In genomic region chrX:24046060-24046459, GRCh38 we compare ENCODE assay signal across 5 cellular contexts. TPM values are rescaled to one million over a fixed set of nuclear protein-coding genes. Genes with fewer than 3 reads are reported as not detected.
DNase-seq lines count a peak whose midpoint lies in the region; ATAC-seq, FAIRE-seq and TF ChIP-seq lines count a peak whose summit lies in the region.
"Not testable (repeated sequence)": the region's sequence is repeated elsewhere in the genome, so short reads cannot be mapped to it uniquely, and the experiment has no call there.

No MANE protein-coding gene starts in this region.

- in situ Hi-C loops in K562 (cut with MboI); HepG2 (cut with HindIII; ENCODE audit: extremely low pct_ligation_motif_present, low pct_unique_long_range_greater_than_20kb): not testable (repeated sequence)

- intact Hi-C loops in K562 (cut with micrococcal nuclease); HepG2 (cut with micrococcal nuclease; ENCODE audit: unreplicated experiment): not testable (repeated sequence)

- not testable (repeated sequence) for DNase-seq in RCC 7860 (ENCODE audit: low spot score); K562 (ENCODE audit: extremely low read depth in 1 of 4, low spot score in 3 of 4); frontal cortex (ENCODE audit: low spot score in 2 of 2); HepG2 (ENCODE audit: low spot score)

- not testable (repeated sequence) for TF ChIP-seq POLR2A in K562 (conservative IDR thresholded peaks at IDR 0.05); HepG2 (IDR thresholded peaks at IDR 0.05; ENCODE audit: insufficient read depth in 1 of 2, low read depth in 2 of 2, low read length in 2 of 2)

- not testable (repeated sequence) for H3K27me3 ChIP-seq in K562 (ENCODE audit: control insufficient read depth in 2 of 2, insufficient read depth in 2 of 2, low read length in 2 of 2); HepG2 (ENCODE audit: control insufficient read depth in 1 of 2, insufficient read depth in 2 of 2, low read length in 2 of 2)

- not testable (repeated sequence) for H3K4me1 ChIP-seq in K562 (replicated peaks in 1 of 2; ENCODE audit: control insufficient read depth in 2 of 2, insufficient read depth in 2 of 2, low read length in 2 of 2); HepG2 (ENCODE audit: insufficient read depth, low read length)

- TF ChIP-seq RAD21 in K562 (CRISPR knock-in tag; conservative IDR thresholded peaks at IDR 0.05 in 1 of 2, IDR thresholded peaks at IDR 0.05 in 1 of 2); HepG2 (CRISPR knock-in tag; IDR thresholded peaks at IDR 0.05): not testable (repeated sequence)

- TF ChIP-seq CTCF in K562 (IDR thresholded peaks at IDR 0.05 in 2 of 3, conservative IDR thresholded peaks at IDR 0.05 in 1 of 3; ENCODE audit: insufficient read depth in 2 of 3, low read depth in 1 of 3, low read length in 3 of 3); HepG2 (CRISPR knock-in tag; IDR thresholded peaks at IDR 0.05): not testable (repeated sequence)

- H4K20me1 ChIP-seq in K562 (replicated peaks; ENCODE audit: control insufficient read depth, insufficient read depth, low read length); HepG2 (ENCODE audit: insufficient read depth, low read length): not testable (repeated sequence)

- H3K9ac ChIP-seq in K562 (ENCODE audit: insufficient read depth in 1 of 2, low read depth in 2 of 2, low read length in 2 of 2); HepG2 (ENCODE audit: insufficient read depth, low read depth, low read length): not testable (repeated sequence)

- H3K36me3 ChIP-seq in K562 (ENCODE audit: control insufficient read depth, insufficient read depth, low read length); HepG2 (replicated peaks in 1 of 2; ENCODE audit: control insufficient read depth in 1 of 2, insufficient read depth in 2 of 2, low read length in 2 of 2): not testable (repeated sequence)

- peak; percentile 94 for FAIRE-seq in G401.6 (lab: Jason Lieb, UNC)
- peak; percentile 73 for FAIRE-seq in RCC 7860 (lab: Jason Lieb, UNC)
- not testable (repeated sequence) for FAIRE-seq in K562 (lab: Jason Lieb, UNC)
- peak; percentile 87 for FAIRE-seq in frontal cortex (lab: Jason Lieb, UNC)
- peak; percentile 32 for FAIRE-seq in HepG2 (lab: Jason Lieb, UNC)

- H3K27ac ChIP-seq in K562 (ENCODE audit: extremely low read depth, low read depth, low read length); HepG2 (ENCODE audit: extremely low read length, insufficient read depth, low read length): not testable (repeated sequence)

- not testable (repeated sequence) for BruUV-seq in K562 (replicated peaks; lab: Mats Ljungman, UMichigan); HepG2 (replicated peaks; lab: Mats Ljungman, UMichigan)

- POLR2A ChIA-PET in K562 (lab: Yijun Ruan, JAX); HepG2 (lab: Yijun Ruan, JAX): not testable (repeated sequence)

- H3K4me3 ChIP-seq in K562; HepG2 (replicated peaks in 1 of 3; ENCODE audit: insufficient read depth in 1 of 3, low read depth in 2 of 3, low read length in 3 of 3): not testable (repeated sequence)

- H3K79me2 ChIP-seq in K562 (ENCODE audit: control insufficient read depth, insufficient read depth, low read length); HepG2 (ENCODE audit: insufficient read depth, low read length): not testable (repeated sequence)

- CTCF ChIA-PET in K562 (lab: Yijun Ruan, JAX; ENCODE audit: low intra/inter-chr PET ratio); HepG2 (lab: Yijun Ruan, JAX; ENCODE audit: low intra/inter-chr PET ratio, low total read pairs): not testable (repeated sequence)

- H3K4me2 ChIP-seq in K562 (ENCODE audit: insufficient read depth, low read length); HepG2 (ENCODE audit: low read depth, low read length): not testable (repeated sequence)

- TF ChIP-seq EP300 in K562 (IDR thresholded peaks at IDR 0.05; ENCODE audit: low read length); HepG2 (IDR thresholded peaks at IDR 0.05; ENCODE audit: low read depth in 2 of 2, low read length in 2 of 2); HepG2 (CRISPR knock-in tag; IDR thresholded peaks at IDR 0.05; ENCODE audit: borderline replicate concordance): not testable (repeated sequence)

- not testable (repeated sequence) for H3K9me3 ChIP-seq in K562 (replicated peaks; ENCODE audit: control insufficient read depth, insufficient read depth, low read depth, low read length); HepG2 (ENCODE audit: low read length)

- not testable (repeated sequence) for ATAC-seq in K562, HepG2

- not testable (repeated sequence) for H2AFZ ChIP-seq in K562 (ENCODE audit: low read depth, low read length); HepG2 (ENCODE audit: low read length)

- H3K9me1 ChIP-seq in K562 (ENCODE audit: control insufficient read depth, insufficient read depth, low read length): not testable (repeated sequence)

RNA-seq across cellular contexts. Expression of gene EIF2S3, which starts 8.7 kb away (rescaled TPM):
- 200 and 407 TPM in 2 replicates for total RNA-seq in K562 (2011; cell fraction: chromatin; rRNA removed; ENCODE audit: low replicate concordance)
- 127 and 141 TPM in 2 replicates for total RNA-seq in K562 (2011; cell fraction: nucleolus; rRNA removed)
- total RNA-seq in K562 (2011; cell fraction: nucleoplasm; rRNA removed): 216 and 294 TPM in 2 replicates
- total RNA-seq in K562 (2014; rRNA removed) (243 and 256 TPM in 2 replicates), K562 (2014; rRNA removed; fragmentation: Illumina TruSeq; extraction: Trizol) (439 and 497 TPM in 2 replicates), K562 (2015; rRNA removed; fragmentation: Illumina TruSeq; extraction: Trizol) (354 and 375 TPM in 2 replicates), K562 (2021) (313 and 344 TPM in 2 replicates), frontal cortex (296 TPM), HepG2 (2016; rRNA removed; fragmentation: Illumina TruSeq; extraction: Trizol) (183 and 238 TPM in 2 replicates)
- polyA plus RNA-seq in K562 (2011; rRNA removed) (206 and 228 TPM in 2 replicates), K562 (2014; fragmentation: Illumina TruSeq; extraction: Trizol) (289 and 316 TPM in 2 replicates), K562 (2014; fragmentation: Nextera tagmentation; extraction: Ambion mirVana) (100 to 1,000 TPM; 148 to 192 TPM), K562 (2014; rRNA removed) (275 and 280 TPM in 2 replicates), HepG2 (2011; rRNA removed) (60.2 and 61.0 TPM in 2 replicates)
- 123 and 178 TPM in 2 replicates for polyA plus RNA-seq in K562 (2011; cell fraction: cytosol; rRNA removed)
- 185 and 235 TPM in 2 replicates for polyA plus RNA-seq in K562 (2011; cell fraction: nucleus; rRNA removed)
- 218 and 304 TPM in 2 replicates for polyA plus RNA-seq in K562 (2012)
- 294 and 397 TPM in 2 replicates for polyA minus RNA-seq in K562 (2011; rRNA and poly(A)+ RNA removed)
- 263 and 330 TPM in 2 replicates for polyA minus RNA-seq in K562 (2011; cell fraction: cytosol; rRNA and poly(A)+ RNA removed)
- polyA minus RNA-seq in K562 (2011; cell fraction: nucleus; rRNA and poly(A)+ RNA removed): 68.8 and 126 TPM in 2 replicates
- total RNA-seq in HepG2 (2016; cell fraction: cytosol; rRNA removed; fragmentation: Illumina TruSeq; extraction: Trizol; ENCODE audit: low read depth): 37.3 and 41.7 TPM in 2 replicates
- total RNA-seq in HepG2 (2016; cell fraction: insoluble cytoplasmic fraction; rRNA removed; fragmentation: Illumina TruSeq; extraction: Trizol): 180 and 236 TPM in 2 replicates
- total RNA-seq in HepG2 (2016; cell fraction: membrane; rRNA removed; fragmentation: Illumina TruSeq; extraction: Trizol): 150 and 183 TPM in 2 replicates
- 88.9 and 103 TPM in 2 replicates for total RNA-seq in HepG2 (2016; cell fraction: nucleus; rRNA removed; fragmentation: Illumina TruSeq; extraction: Trizol)
- 51.3 and 69.8 TPM in 2 replicates for polyA plus RNA-seq in HepG2 (2011; cell fraction: cytosol; rRNA removed)
- polyA plus RNA-seq in HepG2 (2011; cell fraction: nucleus; rRNA removed): 54.5 and 74.4 TPM in 2 replicates
- polyA plus RNA-seq in HepG2 (2012): 96.5 and 126 TPM in 2 replicates
- polyA plus RNA-seq in HepG2 (2016; cell fraction: cytosol; fragmentation: Illumina TruSeq; extraction: Trizol; ENCODE audit: low read depth): 25.0 and 25.4 TPM in 2 replicates
- polyA plus RNA-seq in HepG2 (2016; cell fraction: insoluble cytoplasmic fraction; fragmentation: Illumina TruSeq; extraction: Trizol; ENCODE audit: low read depth): 189 and 202 TPM in 2 replicates
- 88.6 and 105 TPM in 2 replicates for polyA plus RNA-seq in HepG2 (2016; cell fraction: membrane; fragmentation: Illumina TruSeq; extraction: Trizol; ENCODE audit: low read depth)
- polyA plus RNA-seq in HepG2 (2016; cell fraction: nucleus; fragmentation: Illumina TruSeq; extraction: Trizol; ENCODE audit: insufficient read depth, low read depth): 139 and 141 TPM in 2 replicates
- 107 and 391 TPM in 2 replicates for polyA minus RNA-seq in HepG2 (2011; rRNA and poly(A)+ RNA removed; ENCODE audit: low replicate concordance)
- 321 and 334 TPM in 2 replicates for polyA minus RNA-seq in HepG2 (2011; cell fraction: cytosol; rRNA and poly(A)+ RNA removed)
- polyA minus RNA-seq in HepG2 (2011; cell fraction: nucleus; rRNA and poly(A)+ RNA removed): 66.2 and 96.0 TPM in 2 replicates

RNA-seq across cellular contexts. Expression of gene KLHL15, which starts 19.1 kb away (rescaled TPM):
- total RNA-seq in K562 (2011; cell fraction: chromatin; rRNA removed; ENCODE audit: low replicate concordance): 15.2 and 27.2 TPM in 2 replicates
- 8.3 and 9.1 TPM in 2 replicates for total RNA-seq in K562 (2011; cell fraction: nucleolus; rRNA removed)
- total RNA-seq in K562 (2011; cell fraction: nucleoplasm; rRNA removed): 13.7 and 21.4 TPM in 2 replicates
- total RNA-seq in K562 (2014; rRNA removed) (6.4 and 6.7 TPM in 2 replicates), K562 (2014; rRNA removed; fragmentation: Illumina TruSeq; extraction: Trizol) (12.4 and 14.6 TPM in 2 replicates), K562 (2015; rRNA removed; fragmentation: Illumina TruSeq; extraction: Trizol) (10.1 and 10.9 TPM in 2 replicates), K562 (2021) (10.3 and 10.7 TPM in 2 replicates), frontal cortex (36.3 TPM), HepG2 (2016; rRNA removed; fragmentation: Illumina TruSeq; extraction: Trizol) (5.5 and 6.9 TPM in 2 replicates)
- polyA plus RNA-seq in K562 (2011; rRNA removed) (11.4 and 11.8 TPM in 2 replicates), K562 (2014; fragmentation: Illumina TruSeq; extraction: Trizol) (6.5 and 7.6 TPM in 2 replicates), K562 (2014; fragmentation: Nextera tagmentation; extraction: Ambion mirVana) (1 to 10 TPM; 3.0 to 3.2 TPM), K562 (2014; rRNA removed) (6.7 and 7.3 TPM in 2 replicates), HepG2 (2011; rRNA removed) (2.1 and 2.8 TPM in 2 replicates)
- polyA plus RNA-seq in K562 (2011; cell fraction: cytosol; rRNA removed): 2.4 and 6.5 TPM in 2 replicates
- polyA plus RNA-seq in K562 (2011; cell fraction: nucleus; rRNA removed): 6.7 and 9.2 TPM in 2 replicates
- 5.4 and 5.5 TPM in 2 replicates for polyA plus RNA-seq in K562 (2012)
- polyA minus RNA-seq in K562 (2011; rRNA and poly(A)+ RNA removed): 27.3 and 27.8 TPM in 2 replicates
- polyA minus RNA-seq in K562 (2011; cell fraction: cytosol; rRNA and poly(A)+ RNA removed): 6.6 and 10.5 TPM in 2 replicates
- 6.6 and 10.9 TPM in 2 replicates for polyA minus RNA-seq in K562 (2011; cell fraction: nucleus; rRNA and poly(A)+ RNA removed)
- total RNA-seq in HepG2 (2016; cell fraction: cytosol; rRNA removed; fragmentation: Illumina TruSeq; extraction: Trizol; ENCODE audit: low read depth): 0.51 and 0.62 TPM in 2 replicates
- total RNA-seq in HepG2 (2016; cell fraction: insoluble cytoplasmic fraction; rRNA removed; fragmentation: Illumina TruSeq; extraction: Trizol): 5.3 and 6.4 TPM in 2 replicates
- 1.7 and 2.2 TPM in 2 replicates for total RNA-seq in HepG2 (2016; cell fraction: membrane; rRNA removed; fragmentation: Illumina TruSeq; extraction: Trizol)
- total RNA-seq in HepG2 (2016; cell fraction: nucleus; rRNA removed; fragmentation: Illumina TruSeq; extraction: Trizol): 7.2 and 8.4 TPM in 2 replicates
- 0.93 and 1.6 TPM in 2 replicates for polyA plus RNA-seq in HepG2 (2011; cell fraction: cytosol; rRNA removed)
- 2.0 TPM in 2 replicates for polyA plus RNA-seq in HepG2 (2011; cell fraction: nucleus; rRNA removed)
- 2.3 and 2.5 TPM in 2 replicates for polyA plus RNA-seq in HepG2 (2012)
- 0.10 and 0.11 TPM in 2 replicates for polyA plus RNA-seq in HepG2 (2016; cell fraction: cytosol; fragmentation: Illumina TruSeq; extraction: Trizol; ENCODE audit: low read depth)
- polyA plus RNA-seq in HepG2 (2016; cell fraction: insoluble cytoplasmic fraction; fragmentation: Illumina TruSeq; extraction: Trizol; ENCODE audit: low read depth): 3.6 and 3.9 TPM in 2 replicates
- 0.63 and 0.66 TPM in 2 replicates for polyA plus RNA-seq in HepG2 (2016; cell fraction: membrane; fragmentation: Illumina TruSeq; extraction: Trizol; ENCODE audit: low read depth)
- 7.2 and 7.3 TPM in 2 replicates for polyA plus RNA-seq in HepG2 (2016; cell fraction: nucleus; fragmentation: Illumina TruSeq; extraction: Trizol; ENCODE audit: insufficient read depth, low read depth)
- polyA minus RNA-seq in HepG2 (2011; rRNA and poly(A)+ RNA removed; ENCODE audit: low replicate concordance): 2.7 and 15.6 TPM in 2 replicates
- 3.5 and 4.1 TPM in 2 replicates for polyA minus RNA-seq in HepG2 (2011; cell fraction: cytosol; rRNA and poly(A)+ RNA removed)
- 8.5 and 13.3 TPM in 2 replicates for polyA minus RNA-seq in HepG2 (2011; cell fraction: nucleus; rRNA and poly(A)+ RNA removed)
